In genomic region chr9:94805585-94805984, GRCh38 we compare ENCODE assay signal across 10 cellular contexts.
DNase-seq lines count a peak whose midpoint lies in the region; ATAC-seq and TF ChIP-seq lines count a peak whose summit lies in the region.
"Had no signal": no experiment of that assay in that cellular context is flagged by ENCODE, and none has a peak within 500 bp of the region (broad histone marks: within the 10 kb centered on the region; RNA-seq: fewer than 3 reads in every experiment).

No MANE protein-coding gene starts in this region.

- H3K27me3 ChIP-seq in ascending aorta (no peaks in the 10 kb centered on the region), uterus (no peaks in the 10 kb centered on the region)
- H3K27me3 ChIP-seq: BLaER1 treated with 17β-estradiol and CSF1 and Interleukin-3, amounts not matched to agents 10 nM and 100 nM; cardiac muscle cell had no signal

- H3K4me3 ChIP-seq in ascending aorta (no peak overlapping the region), uterus (no peak overlapping the region)
- H3K4me3 ChIP-seq: BLaER1 treated with 17β-estradiol and CSF1 and Interleukin-3, amounts not matched to agents 10 nM and 100 nM; cardiac muscle cell had no signal

- peak; percentile 99 for ATAC-seq in left colon
- ATAC-seq in HG02885 (IDR thresholded peaks at IDR 0.05; ENCODE audit: poor library complexity, unreplicated experiment), result no peak
- no peak for ATAC-seq in HG03342 (IDR thresholded peaks at IDR 0.05; ENCODE audit: unreplicated experiment)

- intact Hi-C loops in ascending aorta (cut with DNase I) (loop anchor here (5.0 kb wide), 2 partner anchors 97 to 197 kb away; no protein-coding TSS in a partner anchor), left colon (cut with DNase I, micrococcal nuclease) (no loop called here), uterus (cut with DNase I; ENCODE audit: low total_unique reads) (no loop called here)

- H3K27ac ChIP-seq in ascending aorta (peak overlapping the region; percentile 94 to 96), uterus (peak overlapping the region; percentile 69 to 90)
- H3K27ac ChIP-seq: BLaER1 treated with 17β-estradiol and CSF1 and Interleukin-3, amounts not matched to agents 10 nM and 100 nM; cardiac muscle cell had no signal

- no peaks in the 10 kb centered on the region for H3K9me3 ChIP-seq in ascending aorta
- H3K9me3 ChIP-seq in uterus, result no peaks in the 10 kb centered on the region
- H3K9me3 ChIP-seq: BLaER1 treated with 17β-estradiol and CSF1 and Interleukin-3, amounts not matched to agents 10 nM and 100 nM had no signal

- TF ChIP-seq CTCF in ascending aorta (IDR thresholded peaks at IDR 0.05) (no peak), uterus (IDR thresholded peaks at IDR 0.05) (no peak), GM10266 (IDR thresholded peaks at IDR 0.05; ENCODE audit: control insufficient read depth, insufficient read depth, low read depth, missing control alignments) (no peak)

- DNase-seq in NCI-H2171 treated with DMSO at 0.1 percent for 48 hours (lab: John Stamatoyannopoulos, UW) (peak; percentile 44), NCI-H2171 (lab: John Stamatoyannopoulos, UW) (no peak), ascending aorta (ENCODE audit: low spot score in 2 of 2) (peak in 1 of 2 donors; percentile 71), left colon (peak in 1 of 2 donors; percentile 56), uterus (no peak), GM10266 (ENCODE audit: extremely low spot score) (no peak)

- no peak for TF ChIP-seq POLR2A in uterus (IDR thresholded peaks at IDR 0.05)

- peaks cover 35 to 82% of the 10 kb centered on the region in 2 donors for H3K4me1 ChIP-seq in ascending aorta
- H3K4me1 ChIP-seq in uterus, result peaks cover 4 to 11% of the 10 kb centered on the region in 2 donors
- H3K4me1 ChIP-seq: BLaER1 treated with 17β-estradiol and CSF1 and Interleukin-3, amounts not matched to agents 10 nM and 100 nM had no signal

- H3K36me3 ChIP-seq in ascending aorta, result peaks cover 0 to 3% of the 10 kb centered on the region in 2 donors
- no peaks in the 10 kb centered on the region for H3K36me3 ChIP-seq in uterus
- H3K36me3 ChIP-seq: cardiac muscle cell had no signal
